16 cellular contexts compared by ENCODE assay signal in genomic region chr3:11240496-11240895, GRCh38. TPM values are rescaled to one million over a fixed set of nuclear protein-coding genes. Genes with fewer than 3 reads are reported as not detected.
DNase-seq lines count a peak whose midpoint lies in the region; ATAC-seq, FAIRE-seq and TF ChIP-seq lines count a peak whose summit lies in the region.
"Had no signal": no experiment of that assay in that cellular context is flagged by ENCODE, and none has a peak within 500 bp of the region (broad histone marks: within the 10 kb centered on the region; RNA-seq: fewer than 3 reads in every experiment).

No MANE protein-coding gene starts in this region.

- H3K27me3 ChIP-seq in PC-9 (ENCODE audit: insufficient read depth, low read depth), result no peaks in the 10 kb centered on the region
- H3K27me3 ChIP-seq in K562 (ENCODE audit: control insufficient read depth in 2 of 2, insufficient read depth in 2 of 2, low read length in 2 of 2), result peaks cover 3 to 5% of the 10 kb centered on the region in 2 experiments; a peak in 3 of 5 replicates
- no peaks in the 10 kb centered on the region; the same call in 1 of the 2 replicates for H3K27me3 ChIP-seq in MM.1S (replicated peaks; ENCODE audit: insufficient read depth, low read length)
- H3K27me3 ChIP-seq: breast epithelium, left lung had no signal

- in situ Hi-C loops in K562 (cut with MboI) (no loop called here), KBM-7 (cut with MboI; ENCODE audit: low pct_unique_long_range_greater_than_20kb, low sequenced_read_pairs) (no loop called here)

- POLR2A ChIA-PET in PC-9 (lab: Charles Lee; ENCODE audit: unreplicated experiment) (no interaction called here), K562 (lab: Yijun Ruan, JAX) (no interaction called here)

- 17% methylated on average over 1 of the region's 1 CpG for WGBS in K562 (ENCODE audit: insufficient coverage, low coverage, missing lambda C conversion rate)

- H3K27ac ChIP-seq in PC-9 (no peak overlapping the region), K562 (ENCODE audit: extremely low read depth, low read depth, low read length) (no peak overlapping the region), MM.1S (ENCODE audit: low read length) (no peak overlapping the region)
- H3K27ac ChIP-seq: breast epithelium, left lung, prostate gland had no signal

- H3K4me1 ChIP-seq in PC-9 (replicated peaks; ENCODE audit: insufficient read depth), result peaks cover 49% of the 10 kb centered on the region
- H3K4me1 ChIP-seq in K562 (replicated peaks in 1 of 2; ENCODE audit: control insufficient read depth in 2 of 2, insufficient read depth in 2 of 2, low read length in 2 of 2), result no peaks in the 10 kb centered on the region
- H3K4me1 ChIP-seq in MM.1S (ENCODE audit: low read length), result no peaks in the 10 kb centered on the region
- H3K4me1 ChIP-seq: breast epithelium, left lung, prostate gland had no signal

- CTCF ChIA-PET in PC-9 (lab: Charles Lee), result interaction anchor here (0.6 kb wide), 1 partner anchor 1538 kb away, joined by 3 read pairs; no protein-coding TSS in a partner anchor
- CTCF ChIA-PET in K562 (lab: Yijun Ruan, JAX; ENCODE audit: low intra/inter-chr PET ratio), result no interaction called here

- no peaks in the 10 kb centered on the region for H4K20me1 ChIP-seq in PC-9 (ENCODE audit: insufficient read depth)
- no peaks in the 10 kb centered on the region for H4K20me1 ChIP-seq in K562 (replicated peaks; ENCODE audit: control insufficient read depth, insufficient read depth, low read length)
- no peaks in the 10 kb centered on the region for H4K20me1 ChIP-seq in MM.1S (ENCODE audit: insufficient read depth, low read length)

- FAIRE-seq in K562 (lab: Jason Lieb, UNC), result no peak
- FAIRE-seq: H1 had no signal

- H2AFZ ChIP-seq in PC-9, result no peak overlapping the region
- no peak overlapping the region for H2AFZ ChIP-seq in K562 (ENCODE audit: low read depth, low read length)
- no peak overlapping the region for H2AFZ ChIP-seq in MM.1S (ENCODE audit: low read length)

- no peak for TF ChIP-seq EP300 in K562 (IDR thresholded peaks at IDR 0.05; ENCODE audit: low read length)

- H3K9me3 ChIP-seq in PC-9 (ENCODE audit: insufficient read depth, low read depth) (peaks cover 8% of the 10 kb centered on the region), K562 (replicated peaks; ENCODE audit: control insufficient read depth, insufficient read depth, low read depth, low read length) (no peaks in the 10 kb centered on the region), MM.1S (replicated peaks; ENCODE audit: insufficient read depth, low read length) (no peaks in the 10 kb centered on the region)
- H3K9me3 ChIP-seq: breast epithelium, left lung, prostate gland had no signal

- no peak for TF ChIP-seq RAD21 in K562 (CRISPR knock-in tag; conservative IDR thresholded peaks at IDR 0.05 in 1 of 2, IDR thresholded peaks at IDR 0.05 in 1 of 2)

- intact Hi-C loops in PC-9 (cut with micrococcal nuclease; ENCODE audit: unreplicated experiment) (no loop called here), K562 (cut with micrococcal nuclease) (no loop called here), cardiac septum (cut with DNase I) (no loop called here)

- H3K4me3 ChIP-seq in PC-9 (no peak overlapping the region), K562 (no peak overlapping the region), MM.1S (ENCODE audit: low read length) (no peak overlapping the region)
- H3K4me3 ChIP-seq: breast epithelium, left lung, prostate gland had no signal

- BruUV-seq in PC-9 (replicated peaks; lab: Mats Ljungman, UMichigan) (no TSS peak), K562 (replicated peaks; lab: Mats Ljungman, UMichigan) (no TSS peak)

- DNase-seq in PC-9, result no peak
- DNase-seq in activated CD4-positive, alpha-beta T cell treated with anti-CD3 and anti-CD28 coated beads, Interleukin-2, amount 50 U/mL, for 48 hours, result peak; percentile 49 to 64
- no peak for DNase-seq in K562 (ENCODE audit: extremely low read depth in 1 of 4, low spot score in 3 of 4)
- peak; percentile 24 for DNase-seq in stimulated activated CD8-positive, alpha-beta memory T cell treated with anti-CD3 and anti-CD28 coated beads, Interleukin-12 subunit alpha, Interleukin-12 subunit beta, amount 100 ng/mL, for 24 hours (ENCODE audit: extremely low read depth)
- DNase-seq in cardiac septum (ENCODE audit: low spot score), result no peak
- DNase-seq in MM.1S, result no peak
- no peak for DNase-seq in KBM-7
- DNase-seq: DMS 273 treated with DMSO at 0.1 percent for 48 hours, hypothalamus, left lung, NCI-H1048, SHP77 treated with DMSO at 0.1 percent for 48 hours, T1000 had no signal

- peak overlapping the region; percentile 81; the same call in 1 of the 2 replicates for H3K4me2 ChIP-seq in PC-9
- no peak overlapping the region for H3K4me2 ChIP-seq in K562 (ENCODE audit: insufficient read depth, low read length)
- H3K4me2 ChIP-seq in MM.1S (ENCODE audit: low read depth, low read length), result no peak overlapping the region

- H3K9me2 ChIP-seq in PC-9 (ENCODE audit: insufficient read depth) (no peaks in the 10 kb centered on the region), MM.1S (replicated peaks; ENCODE audit: insufficient read depth, low read length) (no peaks in the 10 kb centered on the region)

- no peak overlapping the region for H3K9ac ChIP-seq in K562 (ENCODE audit: insufficient read depth in 1 of 2, low read depth in 2 of 2, low read length in 2 of 2)
- no peak overlapping the region for H3K9ac ChIP-seq in MM.1S (ENCODE audit: low read length)

- no peak for ATAC-seq in K562
- ATAC-seq: left lung had no signal

- H3K36me3 ChIP-seq in PC-9 (ENCODE audit: low read depth) (0 out of 2 replicates have a peak, but pooled peaks cover 4% of the 10 kb centered on the region), K562 (ENCODE audit: control insufficient read depth, insufficient read depth, low read length) (no peaks in the 10 kb centered on the region), MM.1S (replicated peaks; ENCODE audit: insufficient read depth, low read length) (no peaks in the 10 kb centered on the region)
- H3K36me3 ChIP-seq: breast epithelium, left lung, prostate gland had no signal

- TF ChIP-seq POLR2A in K562 (conservative IDR thresholded peaks at IDR 0.05), result no peak

- TF ChIP-seq CTCF in PC-9 (conservative IDR thresholded peaks at IDR 0.05) (no peak), K562 (IDR thresholded peaks at IDR 0.05 in 2 of 3, conservative IDR thresholded peaks at IDR 0.05 in 1 of 3; ENCODE audit: insufficient read depth in 2 of 3, low read depth in 1 of 3, low read length in 3 of 3) (no peak), MM.1S (IDR thresholded peaks at IDR 0.05; ENCODE audit: low read length) (no peak)

- no peaks in the 10 kb centered on the region for H3K9me1 ChIP-seq in K562 (ENCODE audit: control insufficient read depth, insufficient read depth, low read length)

- peaks cover 27% of the 10 kb centered on the region for H3K79me2 ChIP-seq in PC-9 (ENCODE audit: low read depth)
- H3K79me2 ChIP-seq in K562 (ENCODE audit: control insufficient read depth, insufficient read depth, low read length), result no peaks in the 10 kb centered on the region
- H3K79me2 ChIP-seq in MM.1S (ENCODE audit: low read length), result no peaks in the 10 kb centered on the region

- H3F3A ChIP-seq in PC-9 (ENCODE audit: insufficient read depth, low read depth) (peaks cover 40% of the 10 kb centered on the region), MM.1S (ENCODE audit: insufficient read depth, low read length) (no peaks in the 10 kb centered on the region)

TF ChIP-seq in K562, 482 proteins besides CTCF, POLR2A, EP300 and RAD21:
- TF ChIP-seq JUND (IDR thresholded peaks at IDR 0.05; ENCODE audit: borderline replicate concordance, low read depth, low read length) (no peak), JUND (tag; IDR thresholded peaks at IDR 0.05; ENCODE audit: borderline replicate concordance, low read depth, low read length) (peak; percentile 20; the same call in 1 of the 3 replicates), NBN (IDR thresholded peaks at IDR 0.05; ENCODE audit: low read depth) (no peak)

RNA-seq across cellular contexts. Expression of gene ATG7, which starts 31.7 kb away (rescaled TPM):
- 53.1 and 56.1 TPM in 2 replicates for total RNA-seq in PC-9 (2021)
- total RNA-seq in K562 (2011; cell fraction: chromatin; rRNA removed; ENCODE audit: low replicate concordance), result 141 and 224 TPM in 2 replicates
- total RNA-seq in K562 (2011; cell fraction: nucleolus; rRNA removed), result 78.5 and 85.9 TPM in 2 replicates
- total RNA-seq in K562 (2011; cell fraction: nucleoplasm; rRNA removed), result 127 and 128 TPM in 2 replicates
- total RNA-seq in K562 (2014; rRNA removed), result 20.1 and 20.2 TPM in 2 replicates
- 44.6 and 53.3 TPM in 2 replicates for total RNA-seq in K562 (2014; rRNA removed; fragmentation: Illumina TruSeq; extraction: Trizol)
- 29.4 and 30.9 TPM in 2 replicates for total RNA-seq in K562 (2015; rRNA removed; fragmentation: Illumina TruSeq; extraction: Trizol)
- 31.3 and 34.1 TPM in 2 replicates for total RNA-seq in K562 (2021)
- polyA plus RNA-seq in K562 (2011; rRNA removed), result 34.5 and 36.0 TPM in 2 replicates
- polyA plus RNA-seq in K562 (2011; cell fraction: cytosol; rRNA removed), result 36.2 and 54.9 TPM in 2 replicates
- polyA plus RNA-seq in K562 (2011; cell fraction: nucleus; rRNA removed), result 31.7 and 43.7 TPM in 2 replicates
- polyA plus RNA-seq in K562 (2012), result 30.8 and 31.9 TPM in 2 replicates
- 36.8 and 45.3 TPM in 2 replicates for polyA plus RNA-seq in K562 (2014; fragmentation: Illumina TruSeq; extraction: Trizol)
- 10 to 100 TPM; 18.3 to 33.6 TPM for polyA plus RNA-seq in K562 (2014; fragmentation: Nextera tagmentation; extraction: Ambion mirVana)
- 17.3 and 31.8 TPM in 2 replicates for polyA plus RNA-seq in K562 (2014; rRNA removed)
- polyA minus RNA-seq in K562 (2011; rRNA and poly(A)+ RNA removed), result 103 and 129 TPM in 2 replicates
- polyA minus RNA-seq in K562 (2011; cell fraction: cytosol; rRNA and poly(A)+ RNA removed), result 18.8 and 27.8 TPM in 2 replicates
- 77.8 and 134 TPM in 2 replicates for polyA minus RNA-seq in K562 (2011; cell fraction: nucleus; rRNA and poly(A)+ RNA removed)
- 15.5 TPM for total RNA-seq in cardiac septum

Comparison
In these comparisons a context has a peak if more than half of its experiments do, and no peak if none do; other contexts are left out.
1. DNase-seq: peak in activated CD4-positive, alpha-beta T cell treated with anti-CD3 and anti-CD28 coated beads, Interleukin-2, amount 50 U/mL, for 48 hours (2 of 2) and stimulated activated CD8-positive, alpha-beta memory T cell treated with anti-CD3 and anti-CD28 coated beads, Interleukin-12 subunit alpha, Interleukin-12 subunit beta, amount 100 ng/mL, for 24 hours (single experiment); none in PC-9 (0 of 2), K562 (0 of 4), cardiac septum (single experiment), MM.1S (single experiment) and KBM-7 (single experiment).